1 cellular context compared by ENCODE assay signal in the genomic region with DNA sequence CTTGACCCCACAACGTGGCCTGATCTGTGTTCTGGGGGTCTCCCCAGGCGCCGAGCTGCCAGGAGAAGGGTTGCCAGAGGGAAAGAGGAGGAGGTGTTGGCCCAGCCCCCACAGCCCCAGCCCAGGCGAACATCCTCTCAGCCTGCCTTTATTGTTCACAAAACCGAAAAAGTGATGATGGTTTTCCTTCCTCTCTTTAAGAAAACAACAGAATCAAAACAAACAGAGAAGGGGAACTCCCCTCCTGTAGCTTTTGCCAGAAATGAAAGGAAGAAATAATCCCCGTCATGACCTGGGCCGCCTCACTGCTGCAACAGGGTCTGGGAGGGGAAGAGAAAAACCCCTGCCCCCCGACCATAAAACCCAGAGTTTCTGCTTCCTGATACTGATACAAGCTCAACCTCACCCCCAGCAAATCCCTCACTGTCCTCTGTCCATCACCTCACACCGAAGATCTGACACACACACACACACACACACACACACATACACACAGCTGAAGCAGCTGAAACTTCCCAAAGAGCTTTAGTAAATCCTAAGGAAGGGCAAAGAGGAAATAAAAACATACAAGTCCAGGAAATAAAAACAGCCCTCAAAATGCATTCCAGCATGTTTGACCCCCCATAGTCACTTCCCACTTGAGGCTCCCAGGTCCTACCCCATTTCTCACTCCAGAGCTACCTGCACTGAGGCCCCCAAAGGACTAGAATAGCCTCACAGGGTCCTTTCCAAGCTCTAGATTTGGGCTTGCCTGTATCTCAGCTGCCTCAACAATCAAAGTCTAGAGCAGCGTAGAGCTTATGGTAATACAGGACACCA.
TF ChIP-seq lines count a peak whose summit lies in the region.

No MANE protein-coding gene starts in this region.

TF ChIP-seq in GM23338, 12 proteins besides CTCF, POLR2A, EP300 and RAD21 (continued from another document):
- TF ChIP-seq, protein P1, sequence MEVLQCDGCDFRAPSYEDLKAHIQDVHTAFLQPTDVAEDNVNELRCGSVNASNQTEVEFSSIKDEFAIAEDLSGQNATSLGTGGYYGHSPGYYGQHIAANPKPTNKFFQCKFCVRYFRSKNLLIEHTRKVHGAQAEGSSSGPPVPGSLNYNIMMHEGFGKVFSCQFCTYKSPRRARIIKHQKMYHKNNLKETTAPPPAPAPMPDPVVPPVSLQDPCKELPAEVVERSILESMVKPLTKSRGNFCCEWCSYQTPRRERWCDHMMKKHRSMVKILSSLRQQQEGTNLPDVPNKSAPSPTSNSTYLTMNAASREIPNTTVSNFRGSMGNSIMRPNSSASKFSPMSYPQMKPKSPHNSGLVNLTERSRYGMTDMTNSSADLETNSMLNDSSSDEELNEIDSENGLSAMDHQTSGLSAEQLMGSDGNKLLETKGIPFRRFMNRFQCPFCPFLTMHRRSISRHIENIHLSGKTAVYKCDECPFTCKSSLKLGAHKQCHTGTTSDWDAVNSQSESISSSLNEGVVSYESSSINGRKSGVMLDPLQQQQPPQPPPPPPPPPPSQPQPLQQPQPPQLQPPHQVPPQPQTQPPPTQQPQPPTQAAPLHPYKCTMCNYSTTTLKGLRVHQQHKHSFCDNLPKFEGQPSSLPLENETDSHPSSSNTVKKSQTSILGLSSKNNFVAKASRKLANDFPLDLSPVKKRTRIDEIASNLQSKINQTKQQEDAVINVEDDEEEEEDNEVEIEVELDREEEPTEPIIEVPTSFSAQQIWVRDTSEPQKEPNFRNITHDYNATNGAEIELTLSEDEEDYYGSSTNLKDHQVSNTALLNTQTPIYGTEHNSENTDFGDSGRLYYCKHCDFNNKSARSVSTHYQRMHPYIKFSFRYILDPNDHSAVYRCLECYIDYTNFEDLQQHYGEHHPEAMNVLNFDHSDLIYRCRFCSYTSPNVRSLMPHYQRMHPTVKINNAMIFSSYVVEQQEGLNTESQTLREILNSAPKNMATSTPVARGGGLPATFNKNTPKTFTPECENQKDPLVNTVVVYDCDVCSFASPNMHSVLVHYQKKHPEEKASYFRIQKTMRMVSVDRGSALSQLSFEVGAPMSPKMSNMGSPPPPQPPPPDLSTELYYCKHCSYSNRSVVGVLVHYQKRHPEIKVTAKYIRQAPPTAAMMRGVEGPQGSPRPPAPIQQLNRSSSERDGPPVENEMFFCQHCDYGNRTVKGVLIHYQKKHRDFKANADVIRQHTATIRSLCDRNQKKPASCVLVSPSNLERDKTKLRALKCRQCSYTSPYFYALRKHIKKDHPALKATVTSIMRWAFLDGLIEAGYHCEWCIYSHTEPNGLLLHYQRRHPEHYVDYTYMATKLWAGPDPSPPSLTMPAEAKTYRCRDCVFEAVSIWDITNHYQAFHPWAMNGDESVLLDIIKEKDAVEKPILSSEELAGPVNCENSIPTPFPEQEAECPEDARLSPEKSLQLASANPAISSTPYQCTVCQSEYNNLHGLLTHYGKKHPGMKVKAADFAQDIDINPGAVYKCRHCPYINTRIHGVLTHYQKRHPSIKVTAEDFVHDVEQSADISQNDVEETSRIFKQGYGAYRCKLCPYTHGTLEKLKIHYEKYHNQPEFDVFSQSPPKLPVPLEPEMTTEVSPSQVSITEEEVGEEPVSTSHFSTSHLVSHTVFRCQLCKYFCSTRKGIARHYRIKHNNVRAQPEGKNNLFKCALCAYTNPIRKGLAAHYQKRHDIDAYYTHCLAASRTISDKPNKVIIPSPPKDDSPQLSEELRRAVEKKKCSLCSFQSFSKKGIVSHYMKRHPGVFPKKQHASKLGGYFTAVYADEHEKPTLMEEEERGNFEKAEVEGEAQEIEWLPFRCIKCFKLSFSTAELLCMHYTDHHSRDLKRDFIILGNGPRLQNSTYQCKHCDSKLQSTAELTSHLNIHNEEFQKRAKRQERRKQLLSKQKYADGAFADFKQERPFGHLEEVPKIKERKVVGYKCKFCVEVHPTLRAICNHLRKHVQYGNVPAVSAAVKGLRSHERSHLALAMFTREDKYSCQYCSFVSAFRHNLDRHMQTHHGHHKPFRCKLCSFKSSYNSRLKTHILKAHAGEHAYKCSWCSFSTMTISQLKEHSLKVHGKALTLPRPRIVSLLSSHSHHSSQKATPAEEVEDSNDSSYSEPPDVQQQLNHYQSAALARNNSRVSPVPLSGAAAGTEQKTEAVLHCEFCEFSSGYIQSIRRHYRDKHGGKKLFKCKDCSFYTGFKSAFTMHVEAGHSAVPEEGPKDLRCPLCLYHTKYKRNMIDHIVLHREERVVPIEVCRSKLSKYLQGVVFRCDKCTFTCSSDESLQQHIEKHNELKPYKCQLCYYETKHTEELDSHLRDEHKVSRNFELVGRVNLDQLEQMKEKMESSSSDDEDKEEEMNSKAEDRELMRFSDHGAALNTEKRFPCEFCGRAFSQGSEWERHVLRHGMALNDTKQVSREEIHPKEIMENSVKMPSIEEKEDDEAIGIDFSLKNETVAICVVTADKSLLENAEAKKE (CRISPR knock-in tag; IDR thresholded peaks at IDR 0.05), result no peak
- no peak for TF ChIP-seq POLR2AphosphoS5 (IDR thresholded peaks at IDR 0.05; ENCODE audit: low read depth)
- TF ChIP-seq STAT1 (IDR thresholded peaks at IDR 0.05; ENCODE audit: unreplicated experiment), result no peak
- TF ChIP-seq EZH2 (IDR thresholded peaks at IDR 0.05; ENCODE audit: low read depth, unreplicated experiment), result no peak
- no peak for TF ChIP-seq JUNB (IDR thresholded peaks at IDR 0.05; ENCODE audit: unreplicated experiment)
